Comparison of ENCODE assay signal across 1 cellular context in genomic region chr2:180017764-180018163, GRCh38.
TF ChIP-seq lines count a peak whose summit lies in the region.

No MANE protein-coding gene starts in this region.

TF ChIP-seq in IMR-90, 13 proteins besides CTCF, POLR2A, EP300 and RAD21 (continued from another document):
- TF ChIP-seq USF2 (IDR thresholded peaks at IDR 0.05; ENCODE audit: low read depth, low read length) (no peak), RCOR1 (IDR thresholded peaks at IDR 0.05; ENCODE audit: insufficient replicate concordance, low read length) (no peak), MAZ (IDR thresholded peaks at IDR 0.05; ENCODE audit: borderline replicate concordance, low read depth, low read length) (no peak), FOS (IDR thresholded peaks at IDR 0.05; ENCODE audit: low read depth, low read length) (no peak), RFX5 (IDR thresholded peaks at IDR 0.05; ENCODE audit: low read depth, low read length) (no peak), BHLHE40 (IDR thresholded peaks at IDR 0.05; ENCODE audit: low read depth, low read length) (no peak), CHD1 (IDR thresholded peaks at IDR 0.05; ENCODE audit: low read depth, low read length) (no peak), NFE2L2 (IDR thresholded peaks at IDR 0.05; ENCODE audit: low read depth, low read length) (no peak), MXI1 (IDR thresholded peaks at IDR 0.05; ENCODE audit: borderline replicate concordance, low read depth, low read length) (no peak), SMC3 (IDR thresholded peaks at IDR 0.05; ENCODE audit: low read depth, low read length) (no peak), CEBPB (IDR thresholded peaks at IDR 0.05; ENCODE audit: low read depth, low read length) (no peak)
